ENCODE assay signal across 1 cellular context in the genomic region with DNA sequence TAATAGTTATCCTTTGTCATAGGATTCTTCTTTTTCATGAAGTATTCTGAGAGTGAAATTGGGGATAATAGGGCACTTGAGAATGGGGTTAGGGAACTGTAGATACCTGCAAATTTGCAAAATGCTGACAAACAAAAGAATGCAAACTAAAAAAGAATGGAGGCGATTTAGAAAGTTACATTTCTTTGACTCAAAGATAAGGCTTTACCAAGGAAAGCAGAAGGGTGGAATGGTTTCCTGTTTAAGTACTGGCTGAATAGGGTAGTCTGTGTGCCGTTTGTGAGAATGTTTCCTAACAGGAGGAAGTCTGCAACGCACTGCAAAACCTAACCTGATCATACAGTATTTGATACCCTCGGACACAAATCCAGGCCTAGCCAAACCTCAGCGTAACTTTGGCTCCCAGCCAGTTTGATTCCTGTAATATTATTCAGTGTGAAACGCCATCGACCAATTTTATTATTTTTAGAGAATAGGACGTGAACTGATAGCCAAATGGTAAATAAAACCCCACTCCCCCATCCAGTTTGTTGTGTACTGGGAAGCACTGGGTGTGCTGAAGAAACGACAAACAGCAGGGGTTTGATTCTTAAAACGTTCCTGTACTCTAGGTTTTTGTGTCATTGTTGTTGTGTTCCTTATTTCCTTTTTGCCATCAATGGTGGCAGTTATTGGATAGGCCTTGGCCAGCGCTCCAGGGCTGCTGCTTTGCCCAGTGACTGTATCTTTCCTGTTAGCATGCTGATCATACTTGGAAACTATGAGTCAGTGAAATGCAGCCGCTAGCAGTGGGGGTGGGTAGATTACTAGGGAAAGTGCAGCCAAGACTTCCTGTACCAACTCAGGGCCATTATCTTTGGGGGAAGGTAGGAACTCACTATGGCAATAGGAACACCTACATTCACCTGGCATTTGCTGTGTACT.
A peak's percentile ranks its signal among the peaks of the same experiment; 100 is the strongest.
TF ChIP-seq lines count a peak whose summit lies in the region.

No MANE protein-coding gene starts in this region.

TF ChIP-seq in IMR-90, 13 proteins besides CTCF, POLR2A, EP300 and RAD21 (continued from another document):
- TF ChIP-seq FOS (IDR thresholded peaks at IDR 0.05; ENCODE audit: low read depth, low read length), result peak; percentile 92
- TF ChIP-seq RFX5 (IDR thresholded peaks at IDR 0.05; ENCODE audit: low read depth, low read length), result no peak
- peak; percentile 22; the same call in 1 of the 2 replicates for TF ChIP-seq MAFK (IDR thresholded peaks at IDR 0.05; ENCODE audit: low read depth, low read length)
- no peak for TF ChIP-seq SMC3 (IDR thresholded peaks at IDR 0.05; ENCODE audit: low read depth, low read length)
- peak; percentile 56; the same call in 1 of the 2 replicates for TF ChIP-seq BHLHE40 (IDR thresholded peaks at IDR 0.05; ENCODE audit: low read depth, low read length)
